Comparison of ENCODE assay signal across 8 cellular contexts in genomic region chr2:177392373-177393246, GRCh38. TPM values are rescaled to one million over a fixed set of nuclear protein-coding genes. Genes with fewer than 3 reads are reported as not detected.
DNase-seq lines count a peak whose midpoint lies in the region; ATAC-seq, FAIRE-seq and TF ChIP-seq lines count a peak whose summit lies in the region.

Gene AGPS (plus strand): TSS chr2:177392773. CDS start chr2:177392790, 17 bp downstream.

- H3K27me3 ChIP-seq in HepG2 (ENCODE audit: control insufficient read depth in 1 of 2, insufficient read depth in 2 of 2, low read length in 2 of 2): no peaks in the 10 kb centered on the region; a peak in 1 of 5 replicates

- POLR2A ChIA-PET in HepG2 (lab: Yijun Ruan, JAX): interaction anchor here (0.7 to 3.1 kb wide), 17 partner anchors 8 to 210 kb away, joined by 3 to 21 read pairs (median 6); partner anchors contain the start of gene NFE2L2

- in situ Hi-C loops in HepG2 (cut with HindIII; ENCODE audit: extremely low pct_ligation_motif_present, low pct_unique_long_range_greater_than_20kb): loop anchor here (5.0 kb wide), 1 partner anchor 130 kb away; the partner anchor contains the start of gene NFE2L2

- CTCF ChIA-PET in HepG2 (lab: Yijun Ruan, JAX; ENCODE audit: low intra/inter-chr PET ratio, low total read pairs): no interaction called here

- peak within 1 kb of the TSS; percentile 91 to 98 (median 92) for H3K4me3 ChIP-seq in HepG2 (replicated peaks in 1 of 3; ENCODE audit: insufficient read depth in 1 of 3, low read depth in 2 of 3, low read length in 3 of 3)

- H3K4me2 ChIP-seq in HepG2 (ENCODE audit: low read depth, low read length): peak within 1 kb of the TSS; percentile 80

- peaks cover 60% of the 10 kb centered on the region for H3K79me2 ChIP-seq in HepG2 (ENCODE audit: insufficient read depth, low read length)

- BruUV-seq in HepG2 (replicated peaks; lab: Mats Ljungman, UMichigan): no TSS peak

- TF ChIP-seq EP300 in HepG2 (IDR thresholded peaks at IDR 0.05; ENCODE audit: low read depth in 2 of 2, low read length in 2 of 2): peak in 1 of 2 experiments; percentile 35; a peak in 1 of 4 replicates
- TF ChIP-seq EP300 in HepG2 (CRISPR knock-in tag; IDR thresholded peaks at IDR 0.05; ENCODE audit: borderline replicate concordance): peak; percentile 22; the same call in 1 of the 2 replicates

- H3K4me1 ChIP-seq in HepG2 (ENCODE audit: insufficient read depth, low read length): peaks cover 56% of the 10 kb centered on the region

- no peaks in the 10 kb centered on the region; a peak in 1 of 5 replicates for H3K36me3 ChIP-seq in HepG2 (replicated peaks in 1 of 2; ENCODE audit: control insufficient read depth in 1 of 2, insufficient read depth in 2 of 2, low read length in 2 of 2)

- ATAC-seq in GM18870 (IDR thresholded peaks at IDR 0.05; ENCODE audit: unreplicated experiment) (peak; percentile 49), HG03108 (IDR thresholded peaks at IDR 0.05; ENCODE audit: unreplicated experiment) (peak; percentile 95), HepG2 (peak; percentile 93)

- under 1% methylated on average over 40 of the region's 84 CpGs for WGBS in HepG2 (ENCODE audit: low lambda C conversion rate)

- H3K9ac ChIP-seq in HepG2 (ENCODE audit: insufficient read depth, low read depth, low read length): peak within 1 kb of the TSS; percentile 95

- peak; percentile 29; the same call in 1 of the 2 replicates for TF ChIP-seq CTCF in HepG2 (CRISPR knock-in tag; IDR thresholded peaks at IDR 0.05)

- DNase-seq in AG08395 (ENCODE audit: low spot score) (peak; percentile 70), NCI-H345 (lab: John Stamatoyannopoulos, UW) (peak; percentile 79), dedifferentiated amniotic fluid mesenchymal stem cell (ENCODE audit: extremely low spot score) (peak; percentile 44), HepG2 (ENCODE audit: low spot score) (peak; percentile 73)
- DNase-seq in activated CD4-positive, alpha-beta T cell treated with anti-CD3 and anti-CD28 coated beads for 48 hours: peak; percentile 86
- DNase-seq in stimulated activated CD4-positive, alpha-beta T cell treated with anti-CD3 and anti-CD28 coated beads, Interleukin-4, amount 100 ng/mL, for 1 hour: peak; percentile 80

- TF ChIP-seq POLR2A in HepG2 (IDR thresholded peaks at IDR 0.05; ENCODE audit: insufficient read depth in 1 of 2, low read depth in 2 of 2, low read length in 2 of 2): peak; percentile 79 to 94

- H2AFZ ChIP-seq in HepG2 (ENCODE audit: low read length): no peak within 1 kb of the TSS

- peak; percentile 77 for TF ChIP-seq RAD21 in HepG2 (CRISPR knock-in tag; IDR thresholded peaks at IDR 0.05)

- H3K27ac ChIP-seq in HepG2 (ENCODE audit: extremely low read length, insufficient read depth, low read length): peak within 1 kb of the TSS; percentile 86

- no peaks in the 10 kb centered on the region; the same call in 1 of the 2 replicates for H4K20me1 ChIP-seq in HepG2 (ENCODE audit: insufficient read depth, low read length)

- intact Hi-C loops in HepG2 (cut with micrococcal nuclease; ENCODE audit: unreplicated experiment): loop anchor here (2.0 kb wide), 1 partner anchor 24 kb away; no protein-coding TSS in a partner anchor

- no peaks in the 10 kb centered on the region for H3K9me3 ChIP-seq in HepG2 (ENCODE audit: low read length)

- FAIRE-seq in HepG2 (lab: Jason Lieb, UNC): no peak

TF ChIP-seq in HepG2, 621 proteins besides CTCF, POLR2A, EP300 and RAD21 (continues in another document):
- TF ChIP-seq E2F1 (CRISPR knock-in tag; IDR thresholded peaks at IDR 0.05): peak; percentile 96
- peak; percentile 85 for TF ChIP-seq CBFB (CRISPR knock-in tag; IDR thresholded peaks at IDR 0.05)
- peak; percentile 99; the same call in 1 of the 2 replicates for TF ChIP-seq ZNF451 (CRISPR knock-in tag; IDR thresholded peaks at IDR 0.05)
- peak; percentile 96; the same call in 1 of the 2 replicates for TF ChIP-seq KLF13 (CRISPR knock-in tag; IDR thresholded peaks at IDR 0.05)
- TF ChIP-seq ZMYM2 (CRISPR knock-in tag; IDR thresholded peaks at IDR 0.05): peak; percentile 85; the same call in 1 of the 2 replicates
- no peak for TF ChIP-seq CENPX (CRISPR knock-in tag; IDR thresholded peaks at IDR 0.05)
- no peak for TF ChIP-seq PAF1 (CRISPR knock-in tag; IDR thresholded peaks at IDR 0.05)
- TF ChIP-seq RFX3 (CRISPR knock-in tag; IDR thresholded peaks at IDR 0.05): no peak
- peak; percentile 96; the same call in 1 of the 2 replicates for TF ChIP-seq ZNF580 (CRISPR knock-in tag; IDR thresholded peaks at IDR 0.05; ENCODE audit: borderline replicate concordance, low read depth)
- peak; percentile 89; the same call in 1 of the 2 replicates for TF ChIP-seq ZSCAN5A (CRISPR knock-in tag; IDR thresholded peaks at IDR 0.05; ENCODE audit: borderline replicate concordance)
- no peak for TF ChIP-seq KDM4B (CRISPR knock-in tag; IDR thresholded peaks at IDR 0.05)
- peak; percentile 97 for TF ChIP-seq IRF9 (CRISPR knock-in tag; IDR thresholded peaks at IDR 0.05; ENCODE audit: borderline replicate concordance)
- TF ChIP-seq NPAS2 (CRISPR knock-in tag; IDR thresholded peaks at IDR 0.05; ENCODE audit: borderline replicate concordance): no peak
- TF ChIP-seq RNF2 (conservative IDR thresholded peaks at IDR 0.05; ENCODE audit: low read depth): peak; percentile 99
- peak; percentile 97; the same call in 1 of the 2 replicates for TF ChIP-seq IKZF5 (CRISPR knock-in tag; IDR thresholded peaks at IDR 0.05)
- peak; percentile 45 for TF ChIP-seq ZNF746 (CRISPR knock-in tag; IDR thresholded peaks at IDR 0.05)

RNA-seq across cellular contexts. Expression of gene AGPS, which starts in this region (rescaled TPM):
- total RNA-seq in HepG2 (2016; rRNA removed; fragmentation: Illumina TruSeq; extraction: Trizol): 99.0 and 159 TPM in 2 replicates
- total RNA-seq in HepG2 (2016; cell fraction: cytosol; rRNA removed; fragmentation: Illumina TruSeq; extraction: Trizol; ENCODE audit: low read depth): 13.8 and 16.6 TPM in 2 replicates
- total RNA-seq in HepG2 (2016; cell fraction: insoluble cytoplasmic fraction; rRNA removed; fragmentation: Illumina TruSeq; extraction: Trizol): 107 and 167 TPM in 2 replicates
- total RNA-seq in HepG2 (2016; cell fraction: membrane; rRNA removed; fragmentation: Illumina TruSeq; extraction: Trizol): 27.7 and 34.8 TPM in 2 replicates
- 78.6 and 83.3 TPM in 2 replicates for total RNA-seq in HepG2 (2016; cell fraction: nucleus; rRNA removed; fragmentation: Illumina TruSeq; extraction: Trizol)
- 33.0 and 39.4 TPM in 2 replicates for polyA plus RNA-seq in HepG2 (2011; rRNA removed)
- 12.4 and 18.2 TPM in 2 replicates for polyA plus RNA-seq in HepG2 (2011; cell fraction: cytosol; rRNA removed)
- polyA plus RNA-seq in HepG2 (2011; cell fraction: nucleus; rRNA removed): 33.3 and 39.4 TPM in 2 replicates
- 60.7 and 80.2 TPM in 2 replicates for polyA plus RNA-seq in HepG2 (2012)
- 5.1 and 5.9 TPM in 2 replicates for polyA plus RNA-seq in HepG2 (2016; cell fraction: cytosol; fragmentation: Illumina TruSeq; extraction: Trizol; ENCODE audit: low read depth)
- polyA plus RNA-seq in HepG2 (2016; cell fraction: insoluble cytoplasmic fraction; fragmentation: Illumina TruSeq; extraction: Trizol; ENCODE audit: low read depth): 103 and 105 TPM in 2 replicates
- 12.6 and 14.4 TPM in 2 replicates for polyA plus RNA-seq in HepG2 (2016; cell fraction: membrane; fragmentation: Illumina TruSeq; extraction: Trizol; ENCODE audit: low read depth)
- 46.9 and 49.0 TPM in 2 replicates for polyA plus RNA-seq in HepG2 (2016; cell fraction: nucleus; fragmentation: Illumina TruSeq; extraction: Trizol; ENCODE audit: insufficient read depth, low read depth)
- polyA minus RNA-seq in HepG2 (2011; rRNA and poly(A)+ RNA removed; ENCODE audit: low replicate concordance): 9.0 and 17.9 TPM in 2 replicates
- 50.4 and 57.0 TPM in 2 replicates for polyA minus RNA-seq in HepG2 (2011; cell fraction: cytosol; rRNA and poly(A)+ RNA removed)
- 169 and 218 TPM in 2 replicates for polyA minus RNA-seq in HepG2 (2011; cell fraction: nucleus; rRNA and poly(A)+ RNA removed)

Comparison
In these comparisons a context has a peak if more than half of its experiments do, and no peak if none do; other contexts are left out.
1. Peak in every context shown above with its lines: DNase-seq, ATAC-seq, H3K4me3 ChIP-seq and H3K27ac ChIP-seq.